Comparison of ENCODE assay signal across 33 cellular contexts in the genomic region with DNA sequence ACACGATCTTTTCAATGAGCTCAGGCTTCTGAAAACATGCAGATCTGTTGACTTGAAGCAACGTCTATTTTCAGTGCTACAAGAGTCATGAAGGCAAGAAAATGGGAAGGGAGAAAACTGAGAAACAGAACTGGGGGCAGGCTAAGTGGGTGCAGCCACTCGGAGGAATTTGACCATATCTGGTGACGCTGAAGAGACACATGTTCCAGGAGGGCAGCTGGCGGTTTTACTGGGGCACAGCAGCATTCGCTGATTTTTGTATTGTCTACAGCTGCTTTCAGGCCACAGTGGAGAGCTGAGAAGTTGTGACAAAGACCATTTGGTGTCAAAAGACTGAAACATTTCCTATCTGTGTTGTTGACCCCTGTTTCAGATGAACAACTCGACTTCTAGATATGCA.
"Had no signal": no experiment of that assay in that cellular context is flagged by ENCODE, and none has a peak within 500 bp of the region (broad histone marks: within the 10 kb centered on the region; RNA-seq: fewer than 3 reads in every experiment).

No MANE protein-coding gene starts in this region.

- H3K27me3 Mint-ChIP-seq: activated B cell treated with CpG ODN at 0.5 μM for 24 hours; activated CD4-positive, alpha-beta memory T cell treated with anti-CD3 and anti-CD28 coated beads for 36 hours had no signal

- H3K4me3 ChIP-seq: adrenal gland, body of pancreas, breast epithelium, MG63, PC-9 had no signal

- H3K4me1 ChIP-seq: adrenal gland, body of pancreas, breast epithelium had no signal

- H3K9me3 ChIP-seq: adrenal gland, body of pancreas, breast epithelium, MG63 had no signal

- H3K4me1 Mint-ChIP-seq: activated B cell treated with CpG ODN at 0.5 μM for 24 hours had no signal

- H3K36me3 Mint-ChIP-seq: activated CD4-positive, alpha-beta memory T cell treated with anti-CD3 and anti-CD28 coated beads for 36 hours; activated naive CD4-positive, alpha-beta T cell treated with anti-CD3 and anti-CD28 coated beads, Interleukin-2, amount 50 U/mL, for 72 hours had no signal

- H3K27me3 ChIP-seq: adrenal gland, body of pancreas, breast epithelium, MG63 had no signal

- H3K27ac ChIP-seq: adrenal gland, body of pancreas, breast epithelium, PC-9, RWPE1, VCaP had no signal

- H3K36me3 ChIP-seq: adrenal gland, breast epithelium, MG63 had no signal

- H3K4me3 Mint-ChIP-seq: activated B cell treated with CpG ODN at 0.5 μM for 24 hours; activated CD4-positive, alpha-beta memory T cell treated with anti-CD3 and anti-CD28 coated beads for 36 hours; activated naive CD4-positive, alpha-beta T cell treated with anti-CD3 and anti-CD28 coated beads for 36 hours; activated T-cell treated with anti-CD3 and anti-CD28 coated beads, Interleukin-2, amount 50 U/mL, for 4 hours; activated T-helper 1 cell treated with anti-CD3 and anti-CD28 coated beads, Interleukin-12 subunit alpha, Interleukin-12 subunit beta, Interleukin-2, Interleukin-4 antibody, amounts not matched to agents 30 ng/mL and 10 ng/mL and 1 ng/mL, durations not matched to agents 14 hours and 24 hours and 36 hours had no signal

- H3K27ac Mint-ChIP-seq: activated B cell treated with CpG ODN at 0.5 μM for 24 hours; activated CD4-positive, alpha-beta memory T cell treated with anti-CD3 and anti-CD28 coated beads for 36 hours; activated naive CD4-positive, alpha-beta T cell treated with anti-CD3 and anti-CD28 coated beads for 36 hours; activated naive CD4-positive, alpha-beta T cell treated with anti-CD3 and anti-CD28 coated beads, Interleukin-2, amount 50 U/mL, for 72 hours; activated T-helper 1 cell treated with anti-CD3 and anti-CD28 coated beads, Interleukin-12 subunit alpha, Interleukin-12 subunit beta, Interleukin-2, Interleukin-4 antibody, amounts not matched to agents 30 ng/mL and 10 ng/mL and 1 ng/mL, durations not matched to agents 14 hours and 24 hours and 36 hours had no signal

- DNase-seq: activated B cell treated with CpG ODN at 0.5 μM for 24 hours; activated CD4-positive, alpha-beta memory T cell treated with anti-CD3 and anti-CD28 coated beads for 36 hours; activated CD4-positive, alpha-beta T cell treated with anti-CD3 and anti-CD28 coated beads for 4 hours; activated CD4-positive, alpha-beta T cell treated with anti-CD3 and anti-CD28 coated beads, Interleukin-2, amount 50 U/mL, for 1 hour; activated CD4-positive, CD25-positive, alpha-beta regulatory T cell treated with anti-CD3 and anti-CD28 coated beads, Interleukin-2, amount 50 U/mL, for 72 hours; activated CD8-positive, alpha-beta memory T cell treated with anti-CD3 and anti-CD28 coated beads, Interleukin-2, amount 50 U/mL, for 4 hours; activated gamma-delta T cell treated with Interleukin-2 at 50 U/mL for 16 hours; activated naive CD4-positive, alpha-beta T cell treated with anti-CD3 and anti-CD28 coated beads for 36 hours; activated T-cell treated with anti-CD3 and anti-CD28 coated beads for 4 hours; activated T-cell treated with anti-CD3 and anti-CD28 coated beads, Interleukin-2, amount 50 U/mL, for 4 hours; adrenal gland; body of pancreas; caudate nucleus; Kasumi-1; MG63; NCI-H1048; NCI-H1436 treated with DMSO at 0.1 percent for 48 hours; NCI-H1694 treated with DMSO at 0.1 percent for 48 hours; NCI-H2029; NCI-H345; NCI-H524 treated with DMSO at 0.1 percent for 48 hours; NCI-H748 treated with DMSO at 0.1 percent for 48 hours; PC-9; SIG-M5; SW 1271; T-helper 1 cell; T-helper 2 cell; T-helper 9 cell had no signal

- H3K9me3 Mint-ChIP-seq: activated B cell treated with CpG ODN at 0.5 μM for 24 hours; activated CD4-positive, alpha-beta memory T cell treated with anti-CD3 and anti-CD28 coated beads for 36 hours; activated naive CD4-positive, alpha-beta T cell treated with anti-CD3 and anti-CD28 coated beads for 36 hours; activated naive CD4-positive, alpha-beta T cell treated with anti-CD3 and anti-CD28 coated beads, Interleukin-2, amount 50 U/mL, for 72 hours; activated T-cell treated with anti-CD3 and anti-CD28 coated beads, Interleukin-2, amount 50 U/mL, for 4 hours; activated T-helper 1 cell treated with anti-CD3 and anti-CD28 coated beads, Interleukin-12 subunit alpha, Interleukin-12 subunit beta, Interleukin-2, Interleukin-4 antibody, amounts not matched to agents 30 ng/mL and 10 ng/mL and 1 ng/mL, durations not matched to agents 14 hours and 24 hours and 36 hours had no signal
